In genomic region chr10:31958849-31959248, GRCh38 we compare ENCODE assay signal across 25 cellular contexts.
"Had no signal": no experiment of that assay in that cellular context is flagged by ENCODE, and none has a peak within 500 bp of the region (broad histone marks: within the 10 kb centered on the region; RNA-seq: fewer than 3 reads in every experiment).

No MANE protein-coding gene starts in this region.

- H3K27me3 ChIP-seq: body of pancreas, pancreas, right atrium auricular region, tibial artery had no signal

- H3K27ac ChIP-seq: body of pancreas, left ventricle myocardium inferior, pancreas, psoas muscle, right atrium auricular region, tibial artery, VCaP had no signal

- H3K36me3 ChIP-seq: left ventricle myocardium inferior, pancreas, right atrium auricular region, tibial artery had no signal

- H3K4me1 ChIP-seq: left ventricle myocardium inferior, psoas muscle, tibial artery had no signal

- DNase-seq: activated CD4-positive, alpha-beta T cell treated with anti-CD3 and anti-CD28 coated beads, Interleukin-2, amount 10 ng/mL, durations not matched to agents 7 days and 5 days; activated CD4-positive, CD25-positive, alpha-beta regulatory T cell treated with anti-CD3 and anti-CD28 coated beads, Interleukin-2, amount 50 U/mL, for 72 hours; activated CD8-positive, alpha-beta memory T cell treated with anti-CD3 and anti-CD28 coated beads, Interleukin-2, amount 10 ng/mL, durations not matched to agents 7 days and 5 days; activated CD8-positive, alpha-beta T cell treated with anti-CD3 and anti-CD28 coated beads for 36 hours; activated gamma-delta T cell treated with Interleukin-2 at 50 U/mL for 16 hours; anterior cingulate cortex; central memory CD4-positive, alpha-beta T cell; effector memory CD4-positive, alpha-beta T cell; foreskin melanocyte; immature natural killer cell; kidney glomerular epithelial cell; left ventricle myocardium inferior; psoas muscle; stimulated activated CD4-positive, alpha-beta T cell treated with anti-CD3 and anti-CD28 coated beads, Interleukin-1b, Interleukin-23, amount 100 ng/mL, for 48 hours; stimulated activated naive CD8-positive, alpha-beta T cell treated with anti-CD3 and anti-CD28 coated beads, Interleukin-15, amount 100 ng/mL, for 72 hours; T-helper 2 cell; tibial artery had no signal

- H3K9me3 ChIP-seq: body of pancreas, pancreas, psoas muscle had no signal

- FAIRE-seq: pancreas, urothelium cell line had no signal

- H3K4me3 ChIP-seq: body of pancreas, left ventricle myocardium inferior, pancreas, psoas muscle, right atrium auricular region, tibial artery had no signal

- ATAC-seq: activated CD8-positive, alpha-beta memory T cell treated with anti-CD3 and anti-CD28 coated beads, Interleukin-2, amount 10 ng/mL, durations not matched to agents 7 days and 5 days; activated CD8-positive, alpha-beta T cell treated with anti-CD3 and anti-CD28 coated beads for 36 hours; esophagus mucosa; natural killer cell treated with Interleukin-12 subunit alpha and Interleukin-12 subunit beta and Interleukin-15 and Interleukin-18, amount 100 ng/mL, for 72 hours; psoas muscle; stimulated activated effector memory CD8-positive, alpha-beta T cell treated with anti-CD3 and anti-CD28 coated beads, Interleukin-12 subunit alpha, Interleukin-12 subunit beta, amount 100 ng/mL, for 72 hours; stimulated activated naive CD8-positive, alpha-beta T cell treated with anti-CD3 and anti-CD28 coated beads, Interleukin-15, amount 100 ng/mL, for 72 hours had no signal
